In the genomic region with DNA sequence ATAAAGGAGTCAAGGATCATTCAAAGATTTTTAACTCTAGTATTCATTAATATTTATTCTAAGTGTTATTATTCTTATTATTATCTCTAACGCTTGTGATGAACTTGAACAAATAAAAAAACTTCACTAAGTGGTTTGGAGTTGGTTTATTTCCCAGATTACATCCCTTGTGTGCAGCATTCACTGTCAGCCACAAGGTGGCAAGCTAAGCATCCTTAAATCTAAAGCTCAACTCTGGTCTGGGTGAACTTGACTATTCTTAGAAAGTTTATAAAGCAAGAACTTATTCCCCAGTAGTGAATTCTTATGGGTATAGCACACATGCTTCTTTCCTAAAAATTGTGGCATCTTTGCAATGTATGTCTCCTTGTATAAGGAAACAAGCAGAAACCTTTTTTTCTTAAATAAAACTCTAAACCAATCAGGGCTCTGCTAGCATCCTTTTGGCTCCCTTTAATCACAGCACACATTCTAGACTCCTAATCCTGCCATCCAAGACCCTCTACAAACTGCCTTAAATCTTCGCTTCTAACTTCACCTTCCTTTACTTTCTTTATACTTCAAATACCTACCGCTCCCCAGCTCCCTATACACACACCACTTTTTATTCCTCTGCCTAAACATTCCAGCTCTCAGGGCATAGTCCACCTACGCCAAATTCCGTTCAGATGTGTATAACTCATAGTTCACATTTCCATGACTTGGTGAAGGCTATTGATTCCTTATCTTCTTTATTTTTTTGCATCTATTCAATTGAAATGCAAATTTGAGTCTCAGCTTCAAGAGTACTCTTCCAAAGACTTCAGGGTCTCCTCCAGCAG, we compare ENCODE assay signal across 8 cellular contexts.
DNase-seq lines count a peak whose midpoint lies in the region; ATAC-seq, FAIRE-seq and TF ChIP-seq lines count a peak whose summit lies in the region.

No MANE protein-coding gene starts in this region.

- no peaks in the 10 kb centered on the region for H3K4me1 ChIP-seq in GM23338 (ENCODE audit: insufficient read depth)
- H3K4me1 ChIP-seq in KMS-11 (ENCODE audit: low read depth, poor library complexity, severe bottlenecking) = no peaks in the 10 kb centered on the region

- no peak overlapping the region for H3K9ac ChIP-seq in KMS-11

- no peaks in the 10 kb centered on the region for H3K9me3 Mint-ChIP-seq in GM23338

- no peak overlapping the region for H3K4me3 Mint-ChIP-seq in GM23338

- no peak overlapping the region for H3K27ac Mint-ChIP-seq in GM23338

- FAIRE-seq in A204.1 (lab: Jason Lieb, UNC) = peak; percentile 96

- ATAC-seq in GM23338 (peak; percentile 79), SK-N-SH treated with all-trans-retinoic acid at 6 μM for 48 hours (peak; percentile 95)

- H3K79me2 ChIP-seq in GM23338 (replicated peaks; ENCODE audit: insufficient read depth) (no peaks in the 10 kb centered on the region), KMS-11 (ENCODE audit: insufficient read depth, low read depth) (no peaks in the 10 kb centered on the region)

- H3K27ac ChIP-seq in GM23338 (ENCODE audit: low read depth) (no peak overlapping the region), KMS-11 (no peak overlapping the region)

- H3K36me3 ChIP-seq in GM23338 (ENCODE audit: insufficient read depth) (no peaks in the 10 kb centered on the region), KMS-11 (ENCODE audit: insufficient read depth) (no peaks in the 10 kb centered on the region)

- H3K27me3 ChIP-seq in GM23338 (ENCODE audit: insufficient read depth) (no peaks in the 10 kb centered on the region), KMS-11 (ENCODE audit: insufficient read depth, low read depth) (no peaks in the 10 kb centered on the region)

- no peak overlapping the region for H3K4me2 ChIP-seq in GM23338
- no peak overlapping the region for H3K4me2 ChIP-seq in KMS-11

- H3K36me3 Mint-ChIP-seq in GM23338 (ENCODE audit: low read depth) = no peaks in the 10 kb centered on the region

- no peaks in the 10 kb centered on the region for H3K27me3 Mint-ChIP-seq in GM23338 (ENCODE audit: insufficient read depth, low read depth, poor library complexity)

- no peaks in the 10 kb centered on the region for H3K9me2 ChIP-seq in GM23338 (ENCODE audit: insufficient read depth)

- TF ChIP-seq CTCF in GM23338 (conservative IDR thresholded peaks at IDR 0.05; ENCODE audit: low read depth in 2 of 2) (peak; percentile 94 to 98), KMS-11 (conservative IDR thresholded peaks at IDR 0.05; ENCODE audit: low read depth, low read length) (peak; percentile 85), fibroblast of the aortic adventitia (IDR thresholded peaks at IDR 0.05; ENCODE audit: insufficient read depth, low read length) (peak; percentile 97)

- no peak overlapping the region for H2AFZ ChIP-seq in GM23338
- no peak overlapping the region for H2AFZ ChIP-seq in KMS-11 (ENCODE audit: low read depth)

- no peaks in the 10 kb centered on the region for H3F3A ChIP-seq in GM23338 (replicated peaks; ENCODE audit: low read depth)

- intact Hi-C loops in posterior cingulate gyrus (cut with DNase I) = loop anchor here (5.0 to 10.0 kb wide), 2 partner anchors 157 to 1034 kb away; no protein-coding TSS in a partner anchor

- H3K4me3 ChIP-seq in GM23338 (no peak overlapping the region), KMS-11 (IDR thresholded peaks at IDR 0.05; ENCODE audit: insufficient read depth, low read depth, low read length) (no peak overlapping the region), fibroblast of the aortic adventitia (ENCODE audit: low read depth, low read length) (no peak overlapping the region)

- H3K4me1 Mint-ChIP-seq in GM23338 = no peaks in the 10 kb centered on the region; the same call in 2 of the 3 replicates

- DNase-seq in GF-D8 (lab: John Stamatoyannopoulos, UW) (peak; percentile 15), GM23338 (ENCODE audit: low spot score) (peak; percentile 82), fibroblast of the aortic adventitia (ENCODE audit: low read depth) (peak; percentile 70), posterior cingulate gyrus (peak in 6 of 10 donors; percentile 20 to 76 (median 36))
- DNase-seq in stimulated activated CD4-positive, alpha-beta T cell treated with anti-CD3 and anti-CD28 coated beads, Interleukin-2, amount 100 ng/mL, for 48 hours = no peak

- H4K20me1 ChIP-seq in GM23338 (replicated peaks; ENCODE audit: insufficient read depth) = no peaks in the 10 kb centered on the region
- H4K20me1 ChIP-seq in KMS-11 (ENCODE audit: insufficient read depth) = no peaks in the 10 kb centered on the region

TF ChIP-seq in GM23338, 12 proteins besides CTCF, POLR2A, EP300 and RAD21:
- no peak for TF ChIP-seq EZH2phosphoT487 (IDR thresholded peaks at IDR 0.05; ENCODE audit: unreplicated experiment)
- TF ChIP-seq, protein P1, sequence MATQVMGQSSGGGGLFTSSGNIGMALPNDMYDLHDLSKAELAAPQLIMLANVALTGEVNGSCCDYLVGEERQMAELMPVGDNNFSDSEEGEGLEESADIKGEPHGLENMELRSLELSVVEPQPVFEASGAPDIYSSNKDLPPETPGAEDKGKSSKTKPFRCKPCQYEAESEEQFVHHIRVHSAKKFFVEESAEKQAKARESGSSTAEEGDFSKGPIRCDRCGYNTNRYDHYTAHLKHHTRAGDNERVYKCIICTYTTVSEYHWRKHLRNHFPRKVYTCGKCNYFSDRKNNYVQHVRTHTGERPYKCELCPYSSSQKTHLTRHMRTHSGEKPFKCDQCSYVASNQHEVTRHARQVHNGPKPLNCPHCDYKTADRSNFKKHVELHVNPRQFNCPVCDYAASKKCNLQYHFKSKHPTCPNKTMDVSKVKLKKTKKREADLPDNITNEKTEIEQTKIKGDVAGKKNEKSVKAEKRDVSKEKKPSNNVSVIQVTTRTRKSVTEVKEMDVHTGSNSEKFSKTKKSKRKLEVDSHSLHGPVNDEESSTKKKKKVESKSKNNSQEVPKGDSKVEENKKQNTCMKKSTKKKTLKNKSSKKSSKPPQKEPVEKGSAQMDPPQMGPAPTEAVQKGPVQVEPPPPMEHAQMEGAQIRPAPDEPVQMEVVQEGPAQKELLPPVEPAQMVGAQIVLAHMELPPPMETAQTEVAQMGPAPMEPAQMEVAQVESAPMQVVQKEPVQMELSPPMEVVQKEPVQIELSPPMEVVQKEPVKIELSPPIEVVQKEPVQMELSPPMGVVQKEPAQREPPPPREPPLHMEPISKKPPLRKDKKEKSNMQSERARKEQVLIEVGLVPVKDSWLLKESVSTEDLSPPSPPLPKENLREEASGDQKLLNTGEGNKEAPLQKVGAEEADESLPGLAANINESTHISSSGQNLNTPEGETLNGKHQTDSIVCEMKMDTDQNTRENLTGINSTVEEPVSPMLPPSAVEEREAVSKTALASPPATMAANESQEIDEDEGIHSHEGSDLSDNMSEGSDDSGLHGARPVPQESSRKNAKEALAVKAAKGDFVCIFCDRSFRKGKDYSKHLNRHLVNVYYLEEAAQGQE (IDR thresholded peaks at IDR 0.05; ENCODE audit: unreplicated experiment) = peak; percentile 40

TF ChIP-seq in SK-N-SH treated with all-trans-retinoic acid at 6 μM for 48 hours, 23 proteins besides CTCF, POLR2A, EP300 and RAD21 (continues in another document):
- no peak for TF ChIP-seq ARNTL (CRISPR knock-in tag; IDR thresholded peaks at IDR 0.05; ENCODE audit: borderline replicate concordance, low read depth)
- no peak for TF ChIP-seq GLIS3 (CRISPR knock-in tag; IDR thresholded peaks at IDR 0.05)
- TF ChIP-seq, protein P2, sequence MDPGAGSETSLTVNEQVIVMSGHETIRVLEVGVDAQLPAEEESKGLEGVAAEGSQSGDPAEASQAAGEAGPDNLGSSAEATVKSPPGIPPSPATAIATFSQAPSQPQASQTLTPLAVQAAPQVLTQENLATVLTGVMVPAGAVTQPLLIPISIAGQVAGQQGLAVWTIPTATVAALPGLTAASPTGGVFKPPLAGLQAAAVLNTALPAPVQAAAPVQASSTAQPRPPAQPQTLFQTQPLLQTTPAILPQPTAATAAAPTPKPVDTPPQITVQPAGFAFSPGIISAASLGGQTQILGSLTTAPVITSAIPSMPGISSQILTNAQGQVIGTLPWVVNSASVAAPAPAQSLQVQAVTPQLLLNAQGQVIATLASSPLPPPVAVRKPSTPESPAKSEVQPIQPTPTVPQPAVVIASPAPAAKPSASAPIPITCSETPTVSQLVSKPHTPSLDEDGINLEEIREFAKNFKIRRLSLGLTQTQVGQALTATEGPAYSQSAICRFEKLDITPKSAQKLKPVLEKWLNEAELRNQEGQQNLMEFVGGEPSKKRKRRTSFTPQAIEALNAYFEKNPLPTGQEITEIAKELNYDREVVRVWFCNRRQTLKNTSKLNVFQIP (CRISPR knock-in tag; IDR thresholded peaks at IDR 0.05; ENCODE audit: borderline replicate concordance, low read depth) = no peak
- no peak for TF ChIP-seq ISL1 (CRISPR knock-in tag; IDR thresholded peaks at IDR 0.05)
- TF ChIP-seq, protein P3, sequence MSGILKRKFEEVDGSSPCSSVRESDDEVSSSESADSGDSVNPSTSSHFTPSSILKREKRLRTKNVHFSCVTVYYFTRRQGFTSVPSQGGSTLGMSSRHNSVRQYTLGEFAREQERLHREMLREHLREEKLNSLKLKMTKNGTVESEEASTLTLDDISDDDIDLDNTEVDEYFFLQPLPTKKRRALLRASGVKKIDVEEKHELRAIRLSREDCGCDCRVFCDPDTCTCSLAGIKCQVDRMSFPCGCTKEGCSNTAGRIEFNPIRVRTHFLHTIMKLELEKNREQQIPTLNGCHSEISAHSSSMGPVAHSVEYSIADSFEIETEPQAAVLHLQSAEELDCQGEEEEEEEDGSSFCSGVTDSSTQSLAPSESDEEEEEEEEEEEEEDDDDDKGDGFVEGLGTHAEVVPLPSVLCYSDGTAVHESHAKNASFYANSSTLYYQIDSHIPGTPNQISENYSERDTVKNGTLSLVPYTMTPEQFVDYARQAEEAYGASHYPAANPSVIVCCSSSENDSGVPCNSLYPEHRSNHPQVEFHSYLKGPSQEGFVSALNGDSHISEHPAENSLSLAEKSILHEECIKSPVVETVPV (CRISPR knock-in tag; IDR thresholded peaks at IDR 0.05) = no peak
- no peak for TF ChIP-seq ZNF565 (CRISPR knock-in tag; conservative IDR thresholded peaks at IDR 0.05; ENCODE audit: low read depth)

Comparison
In these comparisons a context has a peak if more than half of its experiments do, and no peak if none do; other contexts are left out.
1. DNase-seq: peak in GF-D8 (single experiment), GM23338 (single experiment), fibroblast of the aortic adventitia (single experiment) and posterior cingulate gyrus (6 of 10); none in stimulated activated CD4-positive, alpha-beta T cell treated with anti-CD3 and anti-CD28 coated beads, Interleukin-2, amount 100 ng/mL, for 48 hours (0 of 2).
2. Peak in every context shown above with its lines, with median percentiles within 50 percentile points of each other: CTCF ChIP-seq.